9 cellular contexts compared by ENCODE assay signal in genomic region chr20:37158248-37158647, GRCh38. TPM values are rescaled to one million over a fixed set of nuclear protein-coding genes. Genes with fewer than 3 reads are reported as not detected.
"Had no signal": no experiment of that assay in that cellular context is flagged by ENCODE, and none has a peak within 500 bp of the region (broad histone marks: within the 10 kb centered on the region; RNA-seq: fewer than 3 reads in every experiment).

No MANE protein-coding gene starts in this region.

- H3K9ac ChIP-seq: GM23248 had no signal

- H3K4me3 ChIP-seq: GM23248, HAP-1 had no signal

- FAIRE-seq: HepG2 had no signal

- DNase-seq: GM23248, GOT3, H7, KG1 had no signal

- H3K9me3 Mint-ChIP-seq: IgD-negative memory B cell had no signal

- ATAC-seq: HCT116, HepG2 had no signal

- H3K27me3 Mint-ChIP-seq: IgD-negative memory B cell had no signal

- H3K4me3 Mint-ChIP-seq: IgD-negative memory B cell had no signal

- H3K36me3 ChIP-seq: HAP-1 had no signal

- H3K4me1 ChIP-seq: HAP-1 had no signal

- H3K9me3 ChIP-seq: HAP-1 had no signal

- H3K27ac Mint-ChIP-seq: IgD-negative memory B cell had no signal

- H2AFZ ChIP-seq: GM23248 had no signal

- H3K27ac ChIP-seq: GM23248 had no signal

- H3K4me1 Mint-ChIP-seq: IgD-negative memory B cell had no signal

RNA-seq across cellular contexts. Expression of gene MROH8, which starts 21.1 kb away (rescaled TPM):
- total RNA-seq: HT-29 had no signal
